Comparison of ENCODE assay signal across 19 cellular contexts in the genomic region with DNA sequence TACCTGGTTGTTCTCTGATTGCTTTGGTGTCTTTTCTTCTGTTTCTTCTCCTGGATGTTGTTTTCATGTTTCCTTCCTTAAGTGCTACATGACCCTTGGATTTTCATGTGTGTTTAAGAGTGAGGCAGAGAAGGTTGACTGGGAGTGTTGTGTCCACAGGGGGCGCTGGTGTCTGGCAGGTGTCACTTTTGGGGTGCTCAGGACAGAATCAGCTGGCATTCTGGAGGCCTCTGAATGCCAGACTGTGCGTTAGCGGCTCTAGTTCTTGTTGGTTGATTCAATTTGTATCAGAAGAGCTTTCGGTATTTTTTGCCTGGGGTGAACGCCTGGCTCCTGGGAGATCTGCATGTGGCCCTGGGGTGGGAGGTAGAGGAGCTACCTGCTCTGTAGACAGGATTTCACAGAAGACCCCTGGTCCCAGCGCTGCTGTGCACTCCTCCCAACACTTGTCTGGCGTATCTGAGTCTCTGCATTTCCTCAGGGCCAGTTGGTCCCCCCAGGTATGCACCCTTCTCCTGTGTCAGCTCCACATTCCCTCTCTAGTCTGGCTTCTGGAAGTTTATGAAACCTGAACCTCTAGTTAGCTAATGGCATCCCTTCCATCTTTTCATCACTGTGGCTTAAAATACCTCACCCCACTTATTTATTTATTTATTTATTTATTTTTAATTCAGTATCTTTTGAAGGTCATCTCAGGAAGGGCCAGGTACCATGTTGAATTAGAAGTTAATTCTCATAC. TPM values are rescaled to one million over a fixed set of nuclear protein-coding genes. Genes with fewer than 3 reads are reported as not detected.
DNase-seq lines count a peak whose midpoint lies in the region; ATAC-seq and TF ChIP-seq lines count a peak whose summit lies in the region.
"Had no signal": no experiment of that assay in that cellular context is flagged by ENCODE, and none has a peak within 500 bp of the region (broad histone marks: within the 10 kb centered on the region; RNA-seq: fewer than 3 reads in every experiment).

No MANE protein-coding gene starts in this region.

- peaks cover 36% of the 10 kb centered on the region for H3K79me2 ChIP-seq in neural progenitor cell (ENCODE audit: low read depth)

- H2AFZ ChIP-seq in neural progenitor cell (replicated peaks), result no peak overlapping the region

- in situ Hi-C loops in brain microvascular endothelial cell (cut with HindIII; ENCODE audit: low pct_ligation_motif_present, low sequenced_read_pairs), result no loop called here

- peak overlapping the region; percentile 30 for H3K27ac Mint-ChIP-seq in neural progenitor cell
- no peak overlapping the region for H3K27ac Mint-ChIP-seq in T-helper 2 cell treated with Interferon-gamma antibody and Interleukin-4, amounts not matched to agents 5 μg/mL and 100 μg/mL, for 36 hours
- H3K27ac Mint-ChIP-seq: memory B cell had no signal

- peaks cover 13% of the 10 kb centered on the region for H3F3A ChIP-seq in neural progenitor cell (ENCODE audit: low read depth)

- peak; percentile 6 for DNase-seq in DMS 273 (lab: John Stamatoyannopoulos, UW; ENCODE audit: unreplicated experiment)
- no peak for DNase-seq in DMS 273 treated with DMSO at 0.1 percent for 48 hours (lab: John Stamatoyannopoulos, UW)
- no peak for DNase-seq in brain microvascular endothelial cell
- peak; percentile 34 for DNase-seq in neural progenitor cell (ENCODE audit: low spot score)
- no peak for DNase-seq in T-helper 2 cell treated with Interferon-gamma antibody and Interleukin-4, amounts not matched to agents 5 μg/mL and 100 μg/mL, for 36 hours (ENCODE audit: low spot score)
- no peak for DNase-seq in NCI-H1048 (lab: John Stamatoyannopoulos, UW)
- DNase-seq: 8988T; activated T-cell treated with anti-CD3 and anti-CD28 coated beads, Interleukin-2, amount 50 U/mL, for 48 hours; COR-L47; hippocampal formation; NCI-H1105; NCI-H524 treated with DMSO at 0.1 percent for 48 hours; nucleus accumbens; Right ventricle myocardium superior; trophoblast cell had no signal

- H3K9me3 ChIP-seq in neural progenitor cell (ENCODE audit: low read depth), result no peaks in the 10 kb centered on the region
- H3K9me3 ChIP-seq: ascending aorta had no signal

- H3K27me3 ChIP-seq in brain microvascular endothelial cell (replicated peaks) (peaks cover 4% of the 10 kb centered on the region), neural progenitor cell (no peaks in the 10 kb centered on the region)
- H3K27me3 ChIP-seq: ascending aorta had no signal

- no peaks in the 10 kb centered on the region for H3K36me3 ChIP-seq in brain microvascular endothelial cell (replicated peaks)
- no peaks in the 10 kb centered on the region for H3K36me3 ChIP-seq in neural progenitor cell
- H3K36me3 ChIP-seq: ascending aorta had no signal

- H3K4me3 ChIP-seq in brain microvascular endothelial cell (ENCODE audit: low read depth, low read length), result no peak overlapping the region
- H3K4me3 ChIP-seq in neural progenitor cell, result no peak overlapping the region
- H3K4me3 ChIP-seq: ascending aorta had no signal

- H3K4me2 ChIP-seq in neural progenitor cell, result no peak overlapping the region

- H3K4me3 Mint-ChIP-seq in neural progenitor cell, result no peak overlapping the region
- H3K4me3 Mint-ChIP-seq in T-helper 2 cell treated with Interferon-gamma antibody and Interleukin-4, amounts not matched to agents 5 μg/mL and 100 μg/mL, for 36 hours, result no peak overlapping the region
- H3K4me3 Mint-ChIP-seq: memory B cell had no signal

- no peaks in the 10 kb centered on the region for H3K27me3 Mint-ChIP-seq in neural progenitor cell (ENCODE audit: insufficient read depth, low read depth)
- H3K27me3 Mint-ChIP-seq in T-helper 2 cell treated with Interferon-gamma antibody and Interleukin-4, amounts not matched to agents 5 μg/mL and 100 μg/mL, for 36 hours (ENCODE audit: low read depth), result peaks cover 21% of the 10 kb centered on the region

- H3K4me1 Mint-ChIP-seq in neural progenitor cell, result peaks cover 55% of the 10 kb centered on the region
- H3K4me1 Mint-ChIP-seq in T-helper 2 cell treated with Interferon-gamma antibody and Interleukin-4, amounts not matched to agents 5 μg/mL and 100 μg/mL, for 36 hours (ENCODE audit: low read depth), result no peaks in the 10 kb centered on the region
- H3K4me1 Mint-ChIP-seq: memory B cell had no signal

- ATAC-seq in HG03460 (IDR thresholded peaks at IDR 0.05; ENCODE audit: unreplicated experiment), result no peak

- H3K36me3 Mint-ChIP-seq in neural progenitor cell, result peaks cover 40% of the 10 kb centered on the region
- H3K36me3 Mint-ChIP-seq in T-helper 2 cell treated with Interferon-gamma antibody and Interleukin-4, amounts not matched to agents 5 μg/mL and 100 μg/mL, for 36 hours (ENCODE audit: low read depth), result no peaks in the 10 kb centered on the region
- H3K36me3 Mint-ChIP-seq: memory B cell had no signal

- H3K9me3 Mint-ChIP-seq in neural progenitor cell, result no peaks in the 10 kb centered on the region
- H3K9me3 Mint-ChIP-seq in T-helper 2 cell treated with Interferon-gamma antibody and Interleukin-4, amounts not matched to agents 5 μg/mL and 100 μg/mL, for 36 hours, result no peaks in the 10 kb centered on the region

- peak; percentile 49 for TF ChIP-seq CTCF in brain microvascular endothelial cell (IDR thresholded peaks at IDR 0.05; ENCODE audit: low read depth, low read length, missing control alignments)
- peak; percentile 61 for TF ChIP-seq CTCF in neural progenitor cell (IDR thresholded peaks at IDR 0.05)

- TF ChIP-seq RAD21 in Ishikawa (IDR thresholded peaks at IDR 0.05; ENCODE audit: low read depth), result peak; percentile 24; the same call in 1 of the 2 replicates

- TF ChIP-seq EP300 in Ishikawa (IDR thresholded peaks at IDR 0.05; ENCODE audit: borderline replicate concordance), result no peak

- H3K9ac ChIP-seq in neural progenitor cell, result no peak overlapping the region

- H4K20me1 ChIP-seq in neural progenitor cell (ENCODE audit: low read depth), result peaks cover 68% of the 10 kb centered on the region

- H3K27ac ChIP-seq in brain microvascular endothelial cell (no peak overlapping the region), neural progenitor cell (no peak overlapping the region)
- H3K27ac ChIP-seq: ascending aorta had no signal

- H3K4me1 ChIP-seq in neural progenitor cell, result peaks cover 15% of the 10 kb centered on the region
- H3K4me1 ChIP-seq: ascending aorta had no signal

TF ChIP-seq in Ishikawa, 13 proteins besides CTCF, POLR2A, EP300 and RAD21:
- TF ChIP-seq ZBTB7A (IDR thresholded peaks at IDR 0.05; ENCODE audit: low read depth), result no peak
- no peak for TF ChIP-seq CEBPB (IDR thresholded peaks at IDR 0.05)
- TF ChIP-seq, protein P1, sequence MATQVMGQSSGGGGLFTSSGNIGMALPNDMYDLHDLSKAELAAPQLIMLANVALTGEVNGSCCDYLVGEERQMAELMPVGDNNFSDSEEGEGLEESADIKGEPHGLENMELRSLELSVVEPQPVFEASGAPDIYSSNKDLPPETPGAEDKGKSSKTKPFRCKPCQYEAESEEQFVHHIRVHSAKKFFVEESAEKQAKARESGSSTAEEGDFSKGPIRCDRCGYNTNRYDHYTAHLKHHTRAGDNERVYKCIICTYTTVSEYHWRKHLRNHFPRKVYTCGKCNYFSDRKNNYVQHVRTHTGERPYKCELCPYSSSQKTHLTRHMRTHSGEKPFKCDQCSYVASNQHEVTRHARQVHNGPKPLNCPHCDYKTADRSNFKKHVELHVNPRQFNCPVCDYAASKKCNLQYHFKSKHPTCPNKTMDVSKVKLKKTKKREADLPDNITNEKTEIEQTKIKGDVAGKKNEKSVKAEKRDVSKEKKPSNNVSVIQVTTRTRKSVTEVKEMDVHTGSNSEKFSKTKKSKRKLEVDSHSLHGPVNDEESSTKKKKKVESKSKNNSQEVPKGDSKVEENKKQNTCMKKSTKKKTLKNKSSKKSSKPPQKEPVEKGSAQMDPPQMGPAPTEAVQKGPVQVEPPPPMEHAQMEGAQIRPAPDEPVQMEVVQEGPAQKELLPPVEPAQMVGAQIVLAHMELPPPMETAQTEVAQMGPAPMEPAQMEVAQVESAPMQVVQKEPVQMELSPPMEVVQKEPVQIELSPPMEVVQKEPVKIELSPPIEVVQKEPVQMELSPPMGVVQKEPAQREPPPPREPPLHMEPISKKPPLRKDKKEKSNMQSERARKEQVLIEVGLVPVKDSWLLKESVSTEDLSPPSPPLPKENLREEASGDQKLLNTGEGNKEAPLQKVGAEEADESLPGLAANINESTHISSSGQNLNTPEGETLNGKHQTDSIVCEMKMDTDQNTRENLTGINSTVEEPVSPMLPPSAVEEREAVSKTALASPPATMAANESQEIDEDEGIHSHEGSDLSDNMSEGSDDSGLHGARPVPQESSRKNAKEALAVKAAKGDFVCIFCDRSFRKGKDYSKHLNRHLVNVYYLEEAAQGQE (IDR thresholded peaks at IDR 0.05; ENCODE audit: low read depth), result no peak
- no peak for TF ChIP-seq NFIC (IDR thresholded peaks at IDR 0.05)
- TF ChIP-seq FOXM1 (IDR thresholded peaks at IDR 0.05; ENCODE audit: borderline replicate concordance, low read depth), result no peak
- TF ChIP-seq EGR1 (IDR thresholded peaks at IDR 0.05), result no peak
- TF ChIP-seq CREB1 (IDR thresholded peaks at IDR 0.05; ENCODE audit: low read depth), result no peak
- TF ChIP-seq YY1 (IDR thresholded peaks at IDR 0.05; ENCODE audit: low read depth), result no peak
- no peak for TF ChIP-seq TEAD4 (IDR thresholded peaks at IDR 0.05)
- TF ChIP-seq USF1 (IDR thresholded peaks at IDR 0.05), result no peak
- TF ChIP-seq, protein P2, sequence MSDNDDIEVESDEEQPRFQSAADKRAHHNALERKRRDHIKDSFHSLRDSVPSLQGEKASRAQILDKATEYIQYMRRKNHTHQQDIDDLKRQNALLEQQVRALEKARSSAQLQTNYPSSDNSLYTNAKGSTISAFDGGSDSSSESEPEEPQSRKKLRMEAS (IDR thresholded peaks at IDR 0.05), result no peak
- TF ChIP-seq TCF12 (IDR thresholded peaks at IDR 0.05; ENCODE audit: low read depth), result no peak
- TF ChIP-seq TAF1 (IDR thresholded peaks at IDR 0.05; ENCODE audit: low read depth), result no peak

RNA-seq across cellular contexts. Expression of gene GREB1, which starts 1.1 kb away (rescaled TPM):
- 30.8 and 33.2 TPM in 2 replicates for total RNA-seq in neural progenitor cell (ENCODE audit: low replicate concordance)

Comparison
In these comparisons a context has a peak if more than half of its experiments do, and no peak if none do; other contexts are left out.
1. DNase-seq: peak in DMS 273 (single experiment) and neural progenitor cell (single experiment); none in DMS 273 treated with DMSO at 0.1 percent for 48 hours (single experiment), brain microvascular endothelial cell (single experiment), T-helper 2 cell treated with Interferon-gamma antibody and Interleukin-4, amounts not matched to agents 5 μg/mL and 100 μg/mL, for 36 hours (single experiment) and NCI-H1048 (single experiment).